ENCODE assay signal across 22 cellular contexts in the genomic region with DNA sequence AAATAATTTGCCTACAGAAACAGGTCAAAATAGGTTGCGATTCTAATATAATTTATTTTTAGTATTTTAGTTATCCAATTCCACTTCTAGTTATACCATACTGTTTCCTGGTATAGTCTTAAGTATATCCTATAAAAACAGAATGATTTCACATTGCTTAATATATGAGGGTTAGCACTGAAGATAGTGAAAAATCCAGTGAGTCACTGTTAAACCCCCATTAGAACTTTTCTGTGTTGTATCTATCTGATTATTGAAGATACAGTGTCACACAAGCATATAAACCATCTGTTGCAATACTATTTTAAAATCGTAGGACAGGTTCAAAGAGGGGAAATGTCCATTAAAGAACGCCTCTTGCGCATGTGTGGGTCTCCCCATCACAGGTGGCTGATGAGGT.
DNase-seq lines count a peak whose midpoint lies in the region; ATAC-seq and TF ChIP-seq lines count a peak whose summit lies in the region.
"Had no signal": no experiment of that assay in that cellular context is flagged by ENCODE, and none has a peak within 500 bp of the region (broad histone marks: within the 10 kb centered on the region; RNA-seq: fewer than 3 reads in every experiment).

No MANE protein-coding gene starts in this region.

- H3K4me1 ChIP-seq in RWPE2 (ENCODE audit: insufficient read depth, poor library complexity, severe bottlenecking) (peaks cover 70% of the 10 kb centered on the region), muscle layer of duodenum (ENCODE audit: control insufficient read depth in 1 of 2, insufficient read depth in 2 of 2, low read length in 2 of 2) (peaks cover 13 to 14% of the 10 kb centered on the region in 2 donors), tibial artery (peaks cover 0 to 100% (median 68%) of the 10 kb centered on the region in 4 donors), lower lobe of right lung (peaks cover 51% of the 10 kb centered on the region), left lung (peaks cover 16 to 17% of the 10 kb centered on the region in 2 donors), thyroid gland (peaks cover 42 to 50% of the 10 kb centered on the region in 2 donors)

- no peak for TF ChIP-seq POLR2A in thyroid gland (IDR thresholded peaks at IDR 0.05)

- no peak for TF ChIP-seq CTCF in RWPE2 (IDR thresholded peaks at IDR 0.05; ENCODE audit: poor library complexity, severe bottlenecking)
- TF ChIP-seq CTCF in coronary artery (IDR thresholded peaks at IDR 0.05) = no peak
- TF ChIP-seq CTCF in tibial artery (IDR thresholded peaks at IDR 0.05) = no peak
- no peak for TF ChIP-seq CTCF in lower lobe of right lung (IDR thresholded peaks at IDR 0.05)
- no peak for TF ChIP-seq CTCF in left lung (IDR thresholded peaks at IDR 0.05)
- no peak for TF ChIP-seq CTCF in thyroid gland (IDR thresholded peaks at IDR 0.05)

- H3K4me3 ChIP-seq in RWPE2 (ENCODE audit: severe bottlenecking) (no peak overlapping the region), coronary artery (no peak overlapping the region), muscle layer of duodenum (ENCODE audit: low read depth in 1 of 2, low read length in 2 of 2) (no peak overlapping the region), tibial artery (no peak overlapping the region), lower lobe of right lung (no peak overlapping the region), H7 (ENCODE audit: insufficient read depth, low read depth, low read length) (no peak overlapping the region), left lung (no peak overlapping the region), thyroid gland (replicated peaks in 1 of 3) (no peak overlapping the region)

- intact Hi-C loops in tibial artery (cut with DNase I; ENCODE audit: low total_unique reads) (no loop called here), lower lobe of right lung (cut with DNase I) (no loop called here), left lung (cut with DNase I) (loop anchor here in 1 of 2 donors (10.0 kb wide), 1 partner anchor 133 kb away; the partner anchor contains the start of gene CRIM1), thyroid gland (cut with DNase I) (no loop called here)

- ATAC-seq in RWPE2 (ENCODE audit: low read depth) (no peak), lower lobe of right lung (no peak), left lung (no peak)
- ATAC-seq: activated CD4-positive, alpha-beta T cell treated with anti-CD3 and anti-CD28 coated beads for 36 hours; naive thymus-derived CD4-positive, alpha-beta T cell; stimulated activated naive CD8-positive, alpha-beta T cell treated with anti-CD3 and anti-CD28 coated beads, Interleukin-15, Interleukin-2, amounts not matched to agents 100 U/mL and 50 U/mL, for 24 hours had no signal

- WGBS in thyroid gland, 2 donors = 97 to 99% methylated on average over 4 of the region's 4 CpGs

- H3K9me3 ChIP-seq in RWPE2 (ENCODE audit: severe bottlenecking) (no peaks in the 10 kb centered on the region), muscle layer of duodenum (ENCODE audit: control insufficient read depth in 1 of 2, low read length in 2 of 2) (no peaks in the 10 kb centered on the region), tibial artery (no peaks in the 10 kb centered on the region), lower lobe of right lung (no peaks in the 10 kb centered on the region), left lung (no peaks in the 10 kb centered on the region), thyroid gland (no peaks in the 10 kb centered on the region)

- H3K27me3 ChIP-seq in RWPE2 (ENCODE audit: insufficient read depth, poor library complexity, severe bottlenecking) (no peaks in the 10 kb centered on the region), muscle layer of duodenum (ENCODE audit: low read depth, low read length) (no peaks in the 10 kb centered on the region), tibial artery (no peaks in the 10 kb centered on the region), lower lobe of right lung (ENCODE audit: low read depth) (no peaks in the 10 kb centered on the region), H7 (ENCODE audit: control insufficient read depth, insufficient read depth, low read length) (no peaks in the 10 kb centered on the region), left lung (no peaks in the 10 kb centered on the region), thyroid gland (no peaks in the 10 kb centered on the region)

- no peak for DNase-seq in RWPE2 (ENCODE audit: low spot score)
- DNase-seq in coronary artery (ENCODE audit: low spot score) = no peak
- DNase-seq in tibial artery = no peak
- no peak for DNase-seq in lower lobe of right lung
- no peak for DNase-seq in H7
- DNase-seq in left lung = no peak
- no peak for DNase-seq in thyroid gland
- DNase-seq: activated CD4-positive, alpha-beta T cell treated with anti-CD3 and anti-CD28 coated beads for 36 hours; activated gamma-delta T cell treated with Interleukin-2 at 50 U/mL for 16 hours; AML-193; CD4-positive, alpha-beta memory T cell; GF-D8; GOT3; naive thymus-derived CD4-positive, alpha-beta T cell; NCI-H1694; NCI-H69; nucleus accumbens; stimulated activated CD4-positive, alpha-beta T cell treated with anti-CD3 and anti-CD28 coated beads, Interleukin-15, amount 100 ng/mL, for 24 hours; stimulated activated naive CD8-positive, alpha-beta T cell treated with anti-CD3 and anti-CD28 coated beads, Interleukin-15, Interleukin-2, amounts not matched to agents 100 U/mL and 50 U/mL, for 24 hours; T-helper 2 cell; trophoblast cell had no signal

- peaks cover 80% of the 10 kb centered on the region for H3K36me3 ChIP-seq in RWPE2 (ENCODE audit: low read depth)
- no peaks in the 10 kb centered on the region for H3K36me3 ChIP-seq in muscle layer of duodenum (ENCODE audit: control insufficient read depth in 1 of 2, insufficient read depth in 2 of 2, low read length in 2 of 2)
- peaks cover 0 to 7% (median 4%) of the 10 kb centered on the region in 3 donors for H3K36me3 ChIP-seq in tibial artery
- peaks cover 10% of the 10 kb centered on the region for H3K36me3 ChIP-seq in lower lobe of right lung
- no peaks in the 10 kb centered on the region; the same call in 1 of the 2 replicates for H3K36me3 ChIP-seq in H7 (replicated peaks; ENCODE audit: control insufficient read depth, insufficient read depth, low read length)
- no peaks in the 10 kb centered on the region for H3K36me3 ChIP-seq in left lung
- H3K36me3 ChIP-seq in thyroid gland = no peaks in the 10 kb centered on the region

- H3K27ac ChIP-seq in RWPE2 (ENCODE audit: poor library complexity, severe bottlenecking) (peak overlapping the region; percentile 97), coronary artery (peak overlapping the region; percentile 74 to 88), muscle layer of duodenum (ENCODE audit: low read length) (peak overlapping the region; percentile 67), tibial artery (peak overlapping the region; percentile 55 to 75), lower lobe of right lung (no peak overlapping the region), left lung (no peak overlapping the region), thyroid gland (no peak overlapping the region)

Comparison
In these comparisons a context has a peak if more than half of its experiments do, and no peak if none do; other contexts are left out.
1. H3K27ac ChIP-seq: peak in RWPE2 (single experiment), coronary artery (2 of 2), muscle layer of duodenum (single experiment) and tibial artery (2 of 2); none in lower lobe of right lung (single experiment), left lung (0 of 2) and thyroid gland (0 of 3).